In the genomic region with DNA sequence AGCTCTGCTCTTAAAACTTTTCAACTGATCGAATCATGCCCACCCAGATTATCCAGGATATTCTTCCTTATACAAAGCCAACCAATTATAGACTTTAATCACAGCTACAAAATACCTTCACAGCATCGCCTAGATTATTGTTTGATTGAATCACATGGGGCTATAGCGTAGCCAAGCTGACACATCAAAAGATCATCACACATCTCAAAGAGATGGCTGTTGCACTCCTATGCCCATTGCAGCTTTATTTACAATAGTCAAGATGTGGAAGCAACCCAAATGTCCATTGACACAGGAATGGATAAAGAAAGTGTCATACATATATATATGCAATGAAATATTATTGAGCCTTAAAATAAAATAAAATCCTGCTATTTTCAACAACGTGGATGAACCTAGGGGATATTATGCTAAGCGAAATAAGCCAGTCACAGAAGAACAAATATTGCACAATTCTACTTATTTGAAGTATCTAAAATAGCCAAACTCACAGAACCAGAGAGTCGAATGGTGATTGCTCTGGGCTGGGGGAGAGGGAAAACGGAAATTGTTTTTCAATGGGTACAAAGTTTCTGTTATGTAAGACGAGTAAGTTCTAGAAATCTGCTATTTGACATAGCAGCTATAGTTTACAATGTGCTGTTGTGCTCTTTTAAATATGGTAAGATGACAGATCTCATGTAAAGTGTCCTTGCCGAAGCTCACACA, we compare ENCODE assay signal across 30 cellular contexts.
"Had no signal": no experiment of that assay in that cellular context is flagged by ENCODE, and none has a peak within 500 bp of the region (broad histone marks: within the 10 kb centered on the region; RNA-seq: fewer than 3 reads in every experiment).

No MANE protein-coding gene starts in this region.

- H3K4me1 ChIP-seq: neural progenitor cell, pancreas, psoas muscle, spleen, suprapubic skin, testis, transverse colon, upper lobe of right lung, uterus had no signal

- H3K4me2 ChIP-seq: neural progenitor cell, smooth muscle cell had no signal

- ATAC-seq: naive thymus-derived CD4-positive, alpha-beta T cell; natural killer cell; pancreas; psoas muscle; right cardiac atrium; sciatic nerve; stimulated activated memory B cell treated with anti-CD40 and anti-IgM and Interleukin-4, amounts not matched to agents 10 μg/mL and 1 μg/mL and 100 μg/mL, for 72 hours; stimulated activated naive CD8-positive, alpha-beta T cell treated with anti-CD3 and anti-CD28 coated beads, Interleukin-15, amount 100 ng/mL, for 72 hours; stimulated activated naive CD8-positive, alpha-beta T cell treated with anti-CD3 and anti-CD28 coated beads, Interleukin-15, Interleukin-2, amounts not matched to agents 100 U/mL and 50 U/mL, for 24 hours; upper lobe of right lung had no signal

- H3K36me3 Mint-ChIP-seq: natural killer cell; neural progenitor cell; stimulated activated memory B cell treated with anti-CD40 and anti-IgM and Interleukin-4, amounts not matched to agents 10 μg/mL and 1 μg/mL and 100 μg/mL, for 72 hours; type B pancreatic cell had no signal

- H3K9ac ChIP-seq: neural progenitor cell had no signal

- H3K4me1 Mint-ChIP-seq: naive thymus-derived CD4-positive, alpha-beta T cell; natural killer cell; nephron; neural progenitor cell; stimulated activated memory B cell treated with anti-CD40 and anti-IgM and Interleukin-4, amounts not matched to agents 10 μg/mL and 1 μg/mL and 100 μg/mL, for 72 hours; stimulated activated naive CD8-positive, alpha-beta T cell treated with anti-CD3 and anti-CD28 coated beads, Interleukin-15, amount 100 ng/mL, for 72 hours had no signal

- H3K4me3 Mint-ChIP-seq: naive thymus-derived CD4-positive, alpha-beta T cell; natural killer cell; nephron; neural progenitor cell; stimulated activated memory B cell treated with anti-CD40 and anti-IgM and Interleukin-4, amounts not matched to agents 10 μg/mL and 1 μg/mL and 100 μg/mL, for 72 hours; stimulated activated naive CD8-positive, alpha-beta T cell treated with anti-CD3 and anti-CD28 coated beads, Interleukin-15, amount 100 ng/mL, for 72 hours; type B pancreatic cell had no signal

- H3K27ac ChIP-seq: neural progenitor cell, neutrophil, pancreas, psoas muscle, skin epidermis, spleen, suprapubic skin, testis, tibial artery, transverse colon, upper lobe of right lung, uterus had no signal

- H3K36me3 ChIP-seq: neural progenitor cell, neutrophil, pancreas, spleen, suprapubic skin, tibial artery, transverse colon, upper lobe of right lung, uterus had no signal

- H2AFZ ChIP-seq: neural progenitor cell had no signal

- H3K27ac Mint-ChIP-seq: naive thymus-derived CD4-positive, alpha-beta T cell; natural killer cell; nephron; neural progenitor cell; stimulated activated memory B cell treated with anti-CD40 and anti-IgM and Interleukin-4, amounts not matched to agents 10 μg/mL and 1 μg/mL and 100 μg/mL, for 72 hours; stimulated activated naive CD8-positive, alpha-beta T cell treated with anti-CD3 and anti-CD28 coated beads, Interleukin-15, amount 100 ng/mL, for 72 hours; type B pancreatic cell had no signal

- DNase-seq: naive thymus-derived CD4-positive, alpha-beta T cell; natural killer cell; nucleus accumbens; pancreas; psoas muscle; right cardiac atrium; spleen; stimulated activated CD4-positive, alpha-beta T cell treated with anti-CD3 and anti-CD28 coated beads, Interleukin-12 subunit alpha, Interleukin-12 subunit beta, amount 100 ng/mL, for 4 hours; stimulated activated CD4-positive, alpha-beta T cell treated with anti-CD3 and anti-CD28 coated beads, Interleukin-1b, Interleukin-23, amount 100 ng/mL, for 48 hours; stimulated activated CD4-positive, alpha-beta T cell treated with anti-CD3 and anti-CD28 coated beads, Interleukin-4, amount 100 ng/mL, for 1 hour; stimulated activated CD4-positive, alpha-beta T cell treated with anti-CD3 and anti-CD28 coated beads, Interleukin-4, amount 100 ng/mL, for 4 hours; stimulated activated CD8-positive, alpha-beta memory T cell treated with anti-CD3 and anti-CD28 coated beads, Interleukin-4, amount 100 ng/mL, for 48 hours; stimulated activated naive CD4-positive, alpha-beta T cell; stimulated activated naive CD8-positive, alpha-beta T cell treated with anti-CD3 and anti-CD28 coated beads, Interleukin-15, amount 100 ng/mL, for 72 hours; stimulated activated naive CD8-positive, alpha-beta T cell treated with anti-CD3 and anti-CD28 coated beads, Interleukin-15, Interleukin-2, amounts not matched to agents 100 U/mL and 50 U/mL, for 24 hours; substantia nigra; testis; tibial artery; transverse colon; upper lobe of right lung; uterus had no signal

- H3K27me3 ChIP-seq: neural progenitor cell, neutrophil, pancreas, testis, tibial artery, transverse colon, upper lobe of right lung, uterus had no signal

- H3K9me3 Mint-ChIP-seq: type B pancreatic cell had no signal

- FAIRE-seq: pancreas had no signal

- H3K9me3 ChIP-seq: neutrophil, pancreas, psoas muscle, suprapubic skin, testis, transverse colon, upper lobe of right lung, uterus had no signal

- H3K4me3 ChIP-seq: neural progenitor cell, pancreas, psoas muscle, skin epidermis, smooth muscle cell, spleen, suprapubic skin, testis, tibial artery, transverse colon, upper lobe of right lung, uterus had no signal
